ENCODE assay signal across 11 cellular contexts in the genomic region with DNA sequence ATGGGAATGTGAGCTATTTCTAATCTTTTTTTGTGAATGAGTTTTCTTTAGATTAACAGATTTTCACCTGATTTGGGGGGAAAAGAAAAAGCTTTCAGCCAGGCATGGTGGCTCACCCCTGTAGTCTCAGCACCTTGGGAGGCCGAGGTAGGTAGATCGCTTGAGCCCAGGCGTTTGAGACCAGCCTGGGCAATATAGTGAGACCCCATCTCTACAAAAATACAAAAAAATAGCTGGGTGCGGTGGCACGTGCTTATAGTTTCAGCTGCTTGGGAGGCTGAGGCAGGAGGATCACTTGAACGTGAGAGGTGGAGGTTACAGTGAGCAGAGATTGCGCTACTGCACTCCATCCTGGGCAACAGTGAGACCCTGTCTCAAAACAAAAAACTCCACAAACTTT.
"Had no signal": no experiment of that assay in that cellular context is flagged by ENCODE, and none has a peak within 500 bp of the region (broad histone marks: within the 10 kb centered on the region; RNA-seq: fewer than 3 reads in every experiment).

No MANE protein-coding gene starts in this region.

- H3K9me3 ChIP-seq: HAP-1 had no signal

- H3K4me2 ChIP-seq: GM23338 had no signal

- H3K27ac Mint-ChIP-seq: GM23338, H9, HFFc6 had no signal

- ATAC-seq: GM23338, HCT116 had no signal

- FAIRE-seq: H1, H54 had no signal

- H3K36me3 ChIP-seq: HAP-1 had no signal

- H3K4me3 ChIP-seq: GM23248, GM23338, HAP-1 had no signal

- H3K4me1 Mint-ChIP-seq: GM23338, H9 had no signal

- H2AFZ ChIP-seq: GM23248, GM23338 had no signal

- H3K9ac ChIP-seq: GM23248 had no signal

- H3K9me3 Mint-ChIP-seq: HFFc6 had no signal

- DNase-seq: GM23248, GOT3, H7, H9, HCEC 1CT, HFFc6 had no signal

- H3K4me1 ChIP-seq: HAP-1 had no signal

- H3K4me3 Mint-ChIP-seq: GM23338, H9, HFFc6 had no signal

- H3K27ac ChIP-seq: GM23248 had no signal
